In genomic region chr1:152768847-152769533, GRCh38 we compare ENCODE assay signal across 32 cellular contexts. TPM values are rescaled to one million over a fixed set of nuclear protein-coding genes. Genes with fewer than 3 reads are reported as not detected.
A peak's percentile ranks its signal among the peaks of the same experiment; 100 is the strongest.
DNase-seq lines count a peak whose midpoint lies in the region; ATAC-seq and TF ChIP-seq lines count a peak whose summit lies in the region.
"Had no signal": no experiment of that assay in that cellular context is flagged by ENCODE, and none has a peak within 500 bp of the region (broad histone marks: within the 10 kb centered on the region; RNA-seq: fewer than 3 reads in every experiment).

No MANE protein-coding gene starts in this region.

- in situ Hi-C loops in IMR-90 (cut with MboI; ENCODE audit: low sequenced_read_pairs), result no loop called here

- H3K14ac ChIP-seq in IMR-90 (replicated peaks; ENCODE audit: low read depth, low read length), result no peak overlapping the region
- no peak overlapping the region for H3K14ac ChIP-seq in mesenchymal stem cell (ENCODE audit: low read length in 2 of 2)

- TF ChIP-seq RAD21 in IMR-90 (IDR thresholded peaks at IDR 0.05; ENCODE audit: low read length), result no peak

- TF ChIP-seq POLR2A in IMR-90 (IDR thresholded peaks at IDR 0.05; ENCODE audit: low read depth, low read length), result no peak
- TF ChIP-seq POLR2A in lower leg skin (IDR thresholded peaks at IDR 0.05), result no peak

- POLR2A ChIA-PET in IMR-90 (lab: Charles Lee; ENCODE audit: unreplicated experiment), result no interaction called here

- dilution Hi-C loops in IMR-90 (cut with HindIII; ENCODE audit: low sequenced_read_pairs, unreplicated experiment), result no loop called here

- no peak overlapping the region for H2BK15ac ChIP-seq in IMR-90 (ENCODE audit: low read depth, low read length)
- no peak overlapping the region for H2BK15ac ChIP-seq in mesenchymal stem cell (ENCODE audit: low read depth, poor library complexity, severe bottlenecking)

- no peak overlapping the region for H3K4me2 ChIP-seq in IMR-90 (ENCODE audit: low read depth, low read length)
- H3K4me2 ChIP-seq in mesenchymal stem cell (ENCODE audit: low read length, poor library complexity, severe bottlenecking), result no peak overlapping the region

- WGBS in IMR-90 (ENCODE audit: extremely low coverage in 2 of 2, insufficient read length in 1 of 2), 2 experiments, result 20% methylated on average over 4 of the region's 8 CpGs; no CpG with 5 or more reads in 1 of the 2 experiments
- 38% methylated on average over 6 of the region's 8 CpGs for WGBS in mesenchymal stem cell
- 55 to 56% methylated on average over 8 of the region's 8 CpGs for WGBS in lower leg skin, 2 donors

- H2BK5ac ChIP-seq in IMR-90 (ENCODE audit: low read depth, low read length, poor library complexity, severe bottlenecking), result no peak overlapping the region
- H2BK5ac ChIP-seq in mesenchymal stem cell (ENCODE audit: low read depth, low read length, poor library complexity, severe bottlenecking), result no peak overlapping the region

- H2BK12ac ChIP-seq in mesenchymal stem cell (ENCODE audit: low read length in 2 of 2), result no peak overlapping the region

- H2BK20ac ChIP-seq in IMR-90 (ENCODE audit: low read depth, low read length), result no peak overlapping the region

- no peak overlapping the region for H3K56ac ChIP-seq in IMR-90 (ENCODE audit: extremely low read depth, insufficient read depth, low read length)

- no peaks in the 10 kb centered on the region for H3K4me1 ChIP-seq in IMR-90 (ENCODE audit: control insufficient read depth, insufficient read depth, low read length)
- no peaks in the 10 kb centered on the region for H3K4me1 ChIP-seq in mesenchymal stem cell (ENCODE audit: control insufficient read depth, insufficient read depth, low read depth, low read length)
- H3K4me1 ChIP-seq: body of pancreas, vagina had no signal

- H3K27me3 ChIP-seq in IMR-90 (ENCODE audit: control insufficient read depth, insufficient read depth, low read length) (no peaks in the 10 kb centered on the region), mesenchymal stem cell (ENCODE audit: control insufficient read depth in 1 of 2, insufficient read depth in 1 of 2, low read length in 2 of 2) (no peaks in the 10 kb centered on the region)
- H3K27me3 ChIP-seq: body of pancreas, vagina had no signal

- no TSS peak for BruUV-seq in IMR-90 (replicated peaks; lab: Mats Ljungman, UMichigan)

- no peak overlapping the region for H3K27ac ChIP-seq in IMR-90 (ENCODE audit: insufficient read depth, low read length)
- H3K27ac ChIP-seq in epithelial cell of prostate, result peak overlapping the region; percentile 84
- no peak overlapping the region for H3K27ac ChIP-seq in mesenchymal stem cell (ENCODE audit: low read length, poor library complexity, severe bottlenecking)
- H3K27ac ChIP-seq: body of pancreas, RWPE1, SK-N-MC, vagina had no signal

- no peak overlapping the region for H3K18ac ChIP-seq in IMR-90 (ENCODE audit: low read depth, low read length)
- no peak overlapping the region for H3K18ac ChIP-seq in mesenchymal stem cell (ENCODE audit: low read depth in 1 of 2, low read length in 2 of 2)

- H3K9ac ChIP-seq in IMR-90 (ENCODE audit: low read depth, low read length) (no peak overlapping the region), mesenchymal stem cell (ENCODE audit: low read length) (peak overlapping the region; percentile 13)

- no peak overlapping the region for H2AK9ac ChIP-seq in IMR-90 (replicated peaks; ENCODE audit: low read depth, low read length, poor library complexity)

- H4K8ac ChIP-seq in IMR-90 (ENCODE audit: low read depth in 2 of 2, low read length in 2 of 2) (no peak overlapping the region), mesenchymal stem cell (ENCODE audit: low read length) (no peak overlapping the region)

- CTCF ChIA-PET in IMR-90 (lab: Yijun Ruan, JAX), result no interaction called here

- H2AFZ ChIP-seq in IMR-90 (replicated peaks; ENCODE audit: low read length, poor library complexity) (no peak overlapping the region), mesenchymal stem cell (ENCODE audit: low read depth, low read length) (no peak overlapping the region)

- no peaks in the 10 kb centered on the region for H4K20me1 ChIP-seq in IMR-90 (ENCODE audit: insufficient read depth, low read length)

- no peak overlapping the region for H2BK120ac ChIP-seq in IMR-90 (ENCODE audit: low read depth, low read length)
- H2BK120ac ChIP-seq in mesenchymal stem cell (ENCODE audit: low read depth, low read length), result no peak overlapping the region

- H3K9me3 ChIP-seq in IMR-90 (ENCODE audit: control insufficient read depth, insufficient read depth, low read length) (no peaks in the 10 kb centered on the region), mesenchymal stem cell (ENCODE audit: control insufficient read depth, low read length) (no peaks in the 10 kb centered on the region)
- H3K9me3 ChIP-seq: body of pancreas, vagina had no signal

- H3K23ac ChIP-seq in IMR-90 (ENCODE audit: low read depth, low read length), result no peak overlapping the region
- H3K23ac ChIP-seq in mesenchymal stem cell (ENCODE audit: low read length in 2 of 2), result no peak overlapping the region

- H3K4ac ChIP-seq in IMR-90 (ENCODE audit: low read depth, low read length) (no peak overlapping the region), mesenchymal stem cell (ENCODE audit: low read depth in 1 of 2, low read length in 2 of 2) (no peak overlapping the region)

- H4K91ac ChIP-seq in IMR-90 (ENCODE audit: insufficient read depth, low read depth, low read length), result no peak overlapping the region
- no peak overlapping the region for H4K91ac ChIP-seq in mesenchymal stem cell (ENCODE audit: low read length)

- TF ChIP-seq CTCF in IMR-90 (conservative IDR thresholded peaks at IDR 0.05; ENCODE audit: low read depth, low read length), result no peak
- no peak for TF ChIP-seq CTCF in lower leg skin (IDR thresholded peaks at IDR 0.05)

- DNase-seq in ELR (ENCODE audit: low read depth), result peak; percentile 76
- DNase-seq in IMR-90, result no peak
- no peak for DNase-seq in epithelial cell of prostate (ENCODE audit: low read depth, low spot score)
- no peak for DNase-seq in mesenchymal stem cell
- no peak for DNase-seq in kidney tubule cell (ENCODE audit: low spot score)
- DNase-seq in lower leg skin (ENCODE audit: low spot score in 2 of 2), result no peak
- DNase-seq: activated CD4-positive, alpha-beta T cell treated with anti-CD3 and anti-CD28 coated beads for 4 hours; activated naive CD4-positive, alpha-beta T cell; activated T-cell treated with anti-CD3 and anti-CD28 coated beads, Interleukin-2, amount 50 U/mL, for 4 hours; body of pancreas; CD4-positive, CD25-positive, alpha-beta regulatory T cell; H7; left ventricle myocardium superior; naive thymus-derived CD8-positive, alpha-beta T cell; NCI-H1436 treated with DMSO at 0.1 percent for 48 hours; NCI-H2107; NCI-H446; NCI-H774; nucleus accumbens; stimulated activated naive CD8-positive, alpha-beta T cell treated with anti-CD3 and anti-CD28 coated beads, Interleukin-15, Interleukin-2, amounts not matched to agents 100 U/mL and 50 U/mL, for 24 hours; T-helper 2 cell had no signal

- ATAC-seq in IMR-90 (ENCODE audit: low read depth) (no peak), SK-N-SH treated with all-trans-retinoic acid at 6 μM for 48 hours (no peak), HG03354 (IDR thresholded peaks at IDR 0.05; ENCODE audit: poor library complexity, severe bottlenecking, unreplicated experiment) (no peak)
- ATAC-seq: activated T-cell treated with anti-CD3 and anti-CD28 coated beads, Interleukin-2, amount 50 U/mL, for 4 hours; body of pancreas; left ventricle myocardium superior; naive thymus-derived CD8-positive, alpha-beta T cell; stimulated activated naive CD8-positive, alpha-beta T cell treated with anti-CD3 and anti-CD28 coated beads, Interleukin-15, Interleukin-2, amounts not matched to agents 100 U/mL and 50 U/mL, for 24 hours had no signal

- H2AK5ac ChIP-seq in IMR-90 (ENCODE audit: low read depth, low read length), result no peak overlapping the region
- H2AK5ac ChIP-seq in mesenchymal stem cell (ENCODE audit: low read length, severe bottlenecking), result no peak overlapping the region

- H4K5ac ChIP-seq in IMR-90 (ENCODE audit: low read depth, low read length), result no peak overlapping the region

- intact Hi-C loops in IMR-90 (cut with micrococcal nuclease), result no loop called here
- intact Hi-C loops in lower leg skin (cut with DNase I; ENCODE audit: low total_unique reads), result no loop called here

- H3K4me3 ChIP-seq in IMR-90 (ENCODE audit: insufficient read depth, low read depth, low read length) (no peak overlapping the region), mesenchymal stem cell (ENCODE audit: insufficient read depth in 1 of 2, low read depth in 1 of 2, low read length in 2 of 2) (no peak overlapping the region), lower leg skin (ENCODE audit: low read depth, poor library complexity, severe bottlenecking) (no peak overlapping the region)
- H3K4me3 ChIP-seq: body of pancreas, SK-N-MC, vagina had no signal

- H3K36me3 ChIP-seq in IMR-90 (ENCODE audit: control insufficient read depth, insufficient read depth, low read length) (no peaks in the 10 kb centered on the region), mesenchymal stem cell (ENCODE audit: control insufficient read depth in 1 of 2, insufficient read depth in 2 of 2, low read depth in 1 of 2, low read length in 2 of 2) (no peaks in the 10 kb centered on the region)
- H3K36me3 ChIP-seq: vagina had no signal

- no peaks in the 10 kb centered on the region for H3K79me1 ChIP-seq in IMR-90 (ENCODE audit: low read depth in 1 of 2, low read length in 2 of 2)
- H3K79me1 ChIP-seq in mesenchymal stem cell (replicated peaks; ENCODE audit: low read length, poor library complexity, severe bottlenecking), result no peaks in the 10 kb centered on the region

- no peaks in the 10 kb centered on the region for H3K9me1 ChIP-seq in IMR-90 (ENCODE audit: insufficient read depth, low read length)

RNA-seq across cellular contexts. Expression of gene LCE1F, which starts 6.0 kb away (rescaled TPM):
- total RNA-seq in IMR-90 (2012; rRNA removed) (not detected in 2 replicates), lower leg skin (100 to 1,000 TPM in 1 of 4 donors, 10 to 100 TPM in 3; 34.2 to 121 (median 64.6) TPM)
- polyA plus RNA-seq in IMR-90 (2012; rRNA removed), result not detected in 2 replicates
- polyA plus RNA-seq in IMR-90 (2012; cell fraction: cytosol; rRNA removed), result not detected in 2 replicates
- polyA plus RNA-seq in IMR-90 (2012; cell fraction: nucleus; rRNA removed; ENCODE audit: low replicate concordance), result not detected in 2 replicates
- not detected for polyA plus RNA-seq in mesenchymal stem cell (2013, experiment 1 of 2)
- not detected for polyA plus RNA-seq in mesenchymal stem cell (2013, experiment 2 of 2)
- total RNA-seq: activated CD8-positive, alpha-beta memory T cell treated with anti-CD3 and anti-CD28 coated beads for 36 hours; activated T-cell treated with anti-CD3 and anti-CD28 coated beads, Interleukin-2, amount 50 U/mL, for 4 hours; body of pancreas; CD4-positive, CD25-positive, alpha-beta regulatory T cell; chondrocyte; Daoy; H7; left ventricle myocardium superior; naive thymus-derived CD8-positive, alpha-beta T cell; pulmonary artery endothelial cell; skeletal muscle tissue; vagina had no signal
- polyA plus RNA-seq: adipose tissue; CD4-positive, CD25-positive, alpha-beta regulatory T cell; naive thymus-derived CD8-positive, alpha-beta T cell had no signal

RNA-seq across cellular contexts. Expression of gene KPRP, which starts 11.2 kb away (rescaled TPM):
- total RNA-seq in IMR-90 (2012; rRNA removed) (not detected in 2 replicates), lower leg skin (100 to 1,000 TPM; 219 to 353 (median 231) TPM)
- not detected in 2 replicates for polyA plus RNA-seq in IMR-90 (2012; rRNA removed)
- not detected in 2 replicates for polyA plus RNA-seq in IMR-90 (2012; cell fraction: cytosol; rRNA removed)
- not detected in 2 replicates for polyA plus RNA-seq in IMR-90 (2012; cell fraction: nucleus; rRNA removed; ENCODE audit: low replicate concordance)
- polyA plus RNA-seq in mesenchymal stem cell (2013, experiment 1 of 2), result not detected
- not detected for polyA plus RNA-seq in mesenchymal stem cell (2013, experiment 2 of 2)
- total RNA-seq: activated CD8-positive, alpha-beta memory T cell treated with anti-CD3 and anti-CD28 coated beads for 36 hours; activated T-cell treated with anti-CD3 and anti-CD28 coated beads, Interleukin-2, amount 50 U/mL, for 4 hours; body of pancreas; CD4-positive, CD25-positive, alpha-beta regulatory T cell; chondrocyte; Daoy; H7; left ventricle myocardium superior; naive thymus-derived CD8-positive, alpha-beta T cell; pulmonary artery endothelial cell; skeletal muscle tissue had no signal
- polyA plus RNA-seq: adipose tissue; CD4-positive, CD25-positive, alpha-beta regulatory T cell; naive thymus-derived CD8-positive, alpha-beta T cell had no signal

RNA-seq across cellular contexts. Expression of gene LCE1E, which starts 17.1 kb away (rescaled TPM):
- not detected in 2 replicates for total RNA-seq in IMR-90 (2012; rRNA removed)
- polyA plus RNA-seq in IMR-90 (2012; rRNA removed), result not detected in 2 replicates
- polyA plus RNA-seq in IMR-90 (2012; cell fraction: cytosol; rRNA removed), result not detected in 2 replicates
- not detected in 2 replicates for polyA plus RNA-seq in IMR-90 (2012; cell fraction: nucleus; rRNA removed; ENCODE audit: low replicate concordance)
- polyA plus RNA-seq in mesenchymal stem cell (2013, experiment 1 of 2), result not detected
- not detected for polyA plus RNA-seq in mesenchymal stem cell (2013, experiment 2 of 2)
- 100 to 1,000 TPM in 2 of 4 donors, 10 to 100 TPM in 2; 45.3 to 112 (median 101) TPM for total RNA-seq in lower leg skin
- total RNA-seq: activated CD8-positive, alpha-beta memory T cell treated with anti-CD3 and anti-CD28 coated beads for 36 hours; activated T-cell treated with anti-CD3 and anti-CD28 coated beads, Interleukin-2, amount 50 U/mL, for 4 hours; body of pancreas; CD4-positive, CD25-positive, alpha-beta regulatory T cell; chondrocyte; Daoy; H7; left ventricle myocardium superior; naive thymus-derived CD8-positive, alpha-beta T cell; pulmonary artery endothelial cell; skeletal muscle tissue; vagina had no signal
- polyA plus RNA-seq: adipose tissue; CD4-positive, CD25-positive, alpha-beta regulatory T cell; naive thymus-derived CD8-positive, alpha-beta T cell had no signal

RNA-seq across cellular contexts. Expression of gene LCE1D, which starts 27.5 kb away (rescaled TPM):
- total RNA-seq in IMR-90 (2012; rRNA removed) (not detected in 2 replicates), lower leg skin (100 to 1,000 TPM; 130 to 942 (median 594) TPM)
- not detected in 2 replicates for polyA plus RNA-seq in IMR-90 (2012; rRNA removed)
- not detected in 2 replicates for polyA plus RNA-seq in IMR-90 (2012; cell fraction: cytosol; rRNA removed)
- not detected in 2 replicates for polyA plus RNA-seq in IMR-90 (2012; cell fraction: nucleus; rRNA removed; ENCODE audit: low replicate concordance)
- polyA plus RNA-seq in mesenchymal stem cell (2013, experiment 1 of 2), result not detected
- polyA plus RNA-seq in mesenchymal stem cell (2013, experiment 2 of 2), result not detected
- total RNA-seq: activated CD8-positive, alpha-beta memory T cell treated with anti-CD3 and anti-CD28 coated beads for 36 hours; activated T-cell treated with anti-CD3 and anti-CD28 coated beads, Interleukin-2, amount 50 U/mL, for 4 hours; body of pancreas; CD4-positive, CD25-positive, alpha-beta regulatory T cell; chondrocyte; Daoy; H7; left ventricle myocardium superior; naive thymus-derived CD8-positive, alpha-beta T cell; pulmonary artery endothelial cell; skeletal muscle tissue; vagina had no signal
- polyA plus RNA-seq: adipose tissue; CD4-positive, CD25-positive, alpha-beta regulatory T cell; naive thymus-derived CD8-positive, alpha-beta T cell had no signal

RNA-seq across cellular contexts. Expression of gene LCE1C, which starts 37.5 kb away (rescaled TPM):
- total RNA-seq in IMR-90 (2012; rRNA removed) (not detected in 2 replicates), lower leg skin (1,000 to 10,000 TPM; 1,701 to 2,689 (median 2,386) TPM)
- polyA plus RNA-seq in IMR-90 (2012; rRNA removed), result not detected in 2 replicates
- not detected in 2 replicates for polyA plus RNA-seq in IMR-90 (2012; cell fraction: cytosol; rRNA removed)
- not detected in 2 replicates for polyA plus RNA-seq in IMR-90 (2012; cell fraction: nucleus; rRNA removed; ENCODE audit: low replicate concordance)
- not detected for polyA plus RNA-seq in mesenchymal stem cell (2013, experiment 1 of 2)
- not detected for polyA plus RNA-seq in mesenchymal stem cell (2013, experiment 2 of 2)
- total RNA-seq: activated CD8-positive, alpha-beta memory T cell treated with anti-CD3 and anti-CD28 coated beads for 36 hours; activated T-cell treated with anti-CD3 and anti-CD28 coated beads, Interleukin-2, amount 50 U/mL, for 4 hours; body of pancreas; CD4-positive, CD25-positive, alpha-beta regulatory T cell; chondrocyte; Daoy; H7; left ventricle myocardium superior; naive thymus-derived CD8-positive, alpha-beta T cell; pulmonary artery endothelial cell; skeletal muscle tissue; vagina had no signal
- polyA plus RNA-seq: adipose tissue; CD4-positive, CD25-positive, alpha-beta regulatory T cell; naive thymus-derived CD8-positive, alpha-beta T cell had no signal

Comparison
In these comparisons a context has a peak if more than half of its experiments do, and no peak if none do; other contexts are left out.
1. RNA of gene LCE1F, which starts 6.0 kb away (total RNA-seq): 34.2 to 121 TPM in lower leg skin; not detected in IMR-90; every median in the first group is over 10 times any median in the second.
2. RNA of gene KPRP, which starts 11.2 kb away (total RNA-seq): 219 to 353 TPM in lower leg skin; not detected in IMR-90; every median in the first group is over 100 times any median in the second.
3. RNA of gene LCE1E, which starts 17.1 kb away (total RNA-seq): 45.3 to 112 TPM in lower leg skin; not detected in IMR-90; every median in the first group is over 10 times any median in the second.